In genomic region chr11:118370774-118371173, GRCh38 we compare ENCODE assay signal across 1 cellular context.
TF ChIP-seq lines count a peak whose summit lies in the region.

No MANE protein-coding gene starts in this region.

TF ChIP-seq in K562, 482 proteins besides CTCF, POLR2A, EP300 and RAD21:
- TF ChIP-seq ZC3H4 (CRISPR knock-in tag; IDR thresholded peaks at IDR 0.05; ENCODE audit: borderline replicate concordance) (no peak), HMG20B (CRISPR knock-in tag; IDR thresholded peaks at IDR 0.05) (no peak), BRF2 (IDR thresholded peaks at IDR 0.05; ENCODE audit: borderline replicate concordance, insufficient read depth, insufficient read length) (no peak), ZNF589 (CRISPR knock-in tag; IDR thresholded peaks at IDR 0.05; ENCODE audit: low read depth) (no peak), RBM14 (IDR thresholded peaks at IDR 0.05; ENCODE audit: borderline replicate concordance, insufficient read depth, low read depth, low read length) (no peak), C11orf30 (IDR thresholded peaks at IDR 0.05; ENCODE audit: low read depth) (no peak), SAFB (IDR thresholded peaks at IDR 0.05; ENCODE audit: borderline replicate concordance, low read depth, low read length) (no peak)
